ENCODE assay signal across 20 cellular contexts in genomic region chr20:10711903-10712373, GRCh38. TPM values are rescaled to one million over a fixed set of nuclear protein-coding genes. Genes with fewer than 3 reads are reported as not detected.
DNase-seq lines count a peak whose midpoint lies in the region; ATAC-seq, FAIRE-seq and TF ChIP-seq lines count a peak whose summit lies in the region.
"Had no signal": no experiment of that assay in that cellular context is flagged by ENCODE, and none has a peak within 500 bp of the region (broad histone marks: within the 10 kb centered on the region; RNA-seq: fewer than 3 reads in every experiment).

No MANE protein-coding gene starts in this region.

- H3K4me1 ChIP-seq in kidney (ENCODE audit: control insufficient read depth in 1 of 2, insufficient read depth in 1 of 2, low read depth in 1 of 2, low read length in 2 of 2), result peaks cover 13 to 16% of the 10 kb centered on the region in 2 donors
- H3K4me1 ChIP-seq in pancreas, result peaks cover 22 to 45% (median 30%) of the 10 kb centered on the region in 3 donors

- TF ChIP-seq CTCF in kidney (IDR thresholded peaks at IDR 0.05; ENCODE audit: borderline replicate concordance, extremely low read depth, insufficient read depth) (no peak), pancreas (IDR thresholded peaks at IDR 0.05) (no peak)

- peak overlapping the region in 1 of 2 donors; percentile 57 for H3K9ac ChIP-seq in kidney (ENCODE audit: low read length in 2 of 2)
- H3K9ac ChIP-seq: BLaER1 had no signal

- ATAC-seq in pancreas, result peak in 1 of 4 donors; percentile 16
- ATAC-seq: CD8-positive, alpha-beta T cell; SK-N-SH treated with all-trans-retinoic acid at 6 μM for 48 hours had no signal

- WGBS in pancreas, 2 donors, result 36 to 53% methylated on average over 5 of the region's 5 CpGs

- peak; percentile 16 for DNase-seq in NCI-H2171 treated with DMSO at 0.1 percent for 48 hours (lab: John Stamatoyannopoulos, UW)
- no peak for DNase-seq in NCI-H2171 (lab: John Stamatoyannopoulos, UW)
- DNase-seq in kidney, result no peak
- DNase-seq in pancreas, result no peak
- no peak for DNase-seq in activated effector memory CD4-positive, alpha-beta T cell treated with anti-CD3 and anti-CD28 coated beads, Interleukin-2, amount 50 U/mL, for 16 hours
- DNase-seq in T-helper 1 cell, result no peak
- no peak for DNase-seq in mesenteric fat pad (ENCODE audit: low spot score)
- DNase-seq in activated T-cell treated with anti-CD3 and anti-CD28 coated beads for 4 hours, result no peak
- DNase-seq: CD8-positive, alpha-beta T cell; GDM1; GOT3; KG1; NCI-H1417 treated with DMSO at 0.1 percent for 48 hours; NCI-H2081; NCI-H524 treated with DMSO at 0.1 percent for 48 hours; SHP77 treated with DMSO at 0.1 percent for 48 hours had no signal

- peaks cover 0 to 2% of the 10 kb centered on the region in 2 donors for H3K36me3 ChIP-seq in kidney (ENCODE audit: control insufficient read depth in 1 of 2, insufficient read depth in 2 of 2, low read length in 2 of 2)
- H3K36me3 ChIP-seq in pancreas, result no peaks in the 10 kb centered on the region
- H3K36me3 ChIP-seq: BLaER1 had no signal

- FAIRE-seq in kidney (lab: Jason Lieb, UNC) (no peak), pancreas (lab: Jason Lieb, UNC) (no peak)
- FAIRE-seq: GM12892 had no signal

- no peaks in the 10 kb centered on the region for H3K9me3 ChIP-seq in kidney (ENCODE audit: control insufficient read depth in 1 of 2, low read length in 2 of 2)
- no peaks in the 10 kb centered on the region for H3K9me3 ChIP-seq in pancreas
- H3K9me3 ChIP-seq: BLaER1 had no signal

- H3K4me3 ChIP-seq in kidney (ENCODE audit: low read length in 2 of 2) (peak overlapping the region; percentile 26 to 58), pancreas (peak overlapping the region in 3 of 4 donors; percentile 3 to 21 (median 14))
- H3K4me3 ChIP-seq: BLaER1 had no signal

- no peaks in the 10 kb centered on the region for H3K27me3 ChIP-seq in pancreas
- H3K27me3 ChIP-seq: BLaER1 had no signal

- intact Hi-C loops in kidney (cut with DNase I) (no loop called here), pancreas (cut with DNase I) (no loop called here)

- peak overlapping the region; percentile 72 to 78 for H3K27ac ChIP-seq in kidney (ENCODE audit: low read depth in 2 of 2, low read length in 2 of 2)
- peak overlapping the region; percentile 42 to 77 (median 71) for H3K27ac ChIP-seq in pancreas
- H3K27ac ChIP-seq: 22Rv1, BLaER1 had no signal

RNA-seq across cellular contexts. Expression of gene JAG1, which starts 38.1 kb away (rescaled TPM):
- total RNA-seq in kidney, result 132 TPM
- 18.0 TPM for polyA plus RNA-seq in kidney (ENCODE audit: insufficient read depth, low read depth, low replicate concordance)
- 10 to 100 TPM; 22.6 to 60.1 (median 27.4) TPM for total RNA-seq in pancreas
- polyA plus RNA-seq in pancreas, result 10 to 100 TPM; 13.9 to 14.6 TPM
- total RNA-seq in mesenteric fat pad, result 96.7 TPM
